In genomic region chr16:8621572-8622314, GRCh38 we compare ENCODE assay signal across 1 cellular context.
TF ChIP-seq lines count a peak whose summit lies in the region.

A gene with protein sequence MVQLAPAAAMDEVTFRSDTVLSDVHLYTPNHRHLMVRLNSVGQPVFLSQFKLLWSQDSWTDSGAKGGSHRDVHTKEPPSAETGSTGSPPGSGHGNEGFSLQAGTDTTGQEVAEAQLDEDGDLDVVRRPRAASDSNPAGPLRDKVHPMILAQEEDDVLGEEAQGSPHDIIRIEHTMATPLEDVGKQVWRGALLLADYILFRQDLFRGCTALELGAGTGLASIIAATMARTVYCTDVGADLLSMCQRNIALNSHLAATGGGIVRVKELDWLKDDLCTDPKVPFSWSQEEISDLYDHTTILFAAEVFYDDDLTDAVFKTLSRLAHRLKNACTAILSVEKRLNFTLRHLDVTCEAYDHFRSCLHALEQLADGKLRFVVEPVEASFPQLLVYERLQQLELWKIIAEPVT (plus strand): TSS chr16:8621698. CDS start chr16:8625666, 3,968 bp downstream.

TF ChIP-seq in HepG2, 621 proteins besides CTCF, POLR2A, EP300 and RAD21 (continued from another document and continues in another):
- TF ChIP-seq, protein P1, sequence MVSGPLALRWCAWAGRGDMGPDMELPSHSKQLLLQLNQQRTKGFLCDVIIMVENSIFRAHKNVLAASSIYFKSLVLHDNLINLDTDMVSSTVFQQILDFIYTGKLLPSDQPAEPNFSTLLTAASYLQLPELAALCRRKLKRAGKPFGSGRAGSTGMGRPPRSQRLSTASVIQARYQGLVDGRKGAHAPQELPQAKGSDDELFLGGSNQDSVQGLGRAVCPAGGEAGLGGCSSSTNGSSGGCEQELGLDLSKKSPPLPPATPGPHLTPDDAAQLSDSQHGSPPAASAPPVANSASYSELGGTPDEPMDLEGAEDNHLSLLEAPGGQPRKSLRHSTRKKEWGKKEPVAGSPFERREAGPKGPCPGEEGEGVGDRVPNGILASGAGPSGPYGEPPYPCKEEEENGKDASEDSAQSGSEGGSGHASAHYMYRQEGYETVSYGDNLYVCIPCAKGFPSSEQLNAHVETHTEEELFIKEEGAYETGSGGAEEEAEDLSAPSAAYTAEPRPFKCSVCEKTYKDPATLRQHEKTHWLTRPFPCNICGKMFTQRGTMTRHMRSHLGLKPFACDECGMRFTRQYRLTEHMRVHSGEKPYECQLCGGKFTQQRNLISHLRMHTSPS (CRISPR knock-in tag; IDR thresholded peaks at IDR 0.05; ENCODE audit: low read depth), result peak; percentile 68; the same call in 1 of the 2 replicates
- TF ChIP-seq KDM5A (IDR thresholded peaks at IDR 0.05; ENCODE audit: borderline replicate concordance, low read length), result peak; percentile 83
- no peak for TF ChIP-seq DDIT3 (CRISPR knock-in tag; IDR thresholded peaks at IDR 0.05)
- TF ChIP-seq ZBTB49 (CRISPR knock-in tag; IDR thresholded peaks at IDR 0.05; ENCODE audit: borderline replicate concordance), result peak; percentile 48; the same call in 1 of the 2 replicates
- TF ChIP-seq ZNF703 (CRISPR knock-in tag; IDR thresholded peaks at IDR 0.05; ENCODE audit: borderline replicate concordance), result 0 out of 2 replicates have a peak, but pooled peaks have one; percentile 76
- peak; percentile 63; the same call in 1 of the 2 replicates for TF ChIP-seq NFATC3 (CRISPR knock-in tag; IDR thresholded peaks at IDR 0.05)
- no peak for TF ChIP-seq PBX2 (CRISPR knock-in tag; IDR thresholded peaks at IDR 0.05)
- TF ChIP-seq SRF (IDR thresholded peaks at IDR 0.05; ENCODE audit: low read depth, low read length), result no peak
- peak; percentile 73; the same call in 1 of the 2 replicates for TF ChIP-seq NCOA2 (CRISPR knock-in tag; IDR thresholded peaks at IDR 0.05)
- no peak for TF ChIP-seq ZNF749 (CRISPR knock-in tag; IDR thresholded peaks at IDR 0.05; ENCODE audit: borderline replicate concordance)
- peak; percentile 95; the same call in 1 of the 2 replicates for TF ChIP-seq ZNF256 (CRISPR knock-in tag; conservative IDR thresholded peaks at IDR 0.05)
- TF ChIP-seq JARID2 (CRISPR knock-in tag; IDR thresholded peaks at IDR 0.05; ENCODE audit: insufficient replicate concordance), result peak; percentile 91
- 0 out of 2 replicates have a peak, but pooled peaks have one; percentile 66 for TF ChIP-seq MLLT10 (CRISPR knock-in tag; IDR thresholded peaks at IDR 0.05)
- peak; percentile 68; the same call in 1 of the 2 replicates for TF ChIP-seq ZNF205 (CRISPR knock-in tag; IDR thresholded peaks at IDR 0.05)
- no peak for TF ChIP-seq HDAC6 (IDR thresholded peaks at IDR 0.05; ENCODE audit: low read depth, low read length)
- no peak for TF ChIP-seq ZNF101 (CRISPR knock-in tag; IDR thresholded peaks at IDR 0.05; ENCODE audit: borderline replicate concordance, low read depth)
- peak; percentile 66 for TF ChIP-seq PPARG (CRISPR knock-in tag; conservative IDR thresholded peaks at IDR 0.05)
- 0 out of 2 replicates have a peak, but pooled peaks have one; percentile 27 for TF ChIP-seq ZBTB7A (CRISPR knock-in tag; IDR thresholded peaks at IDR 0.05)
- no peak for TF ChIP-seq SMC3 (IDR thresholded peaks at IDR 0.05; ENCODE audit: low read length)
- 0 out of 2 replicates have a peak, but pooled peaks have one; percentile 30 for TF ChIP-seq KLF12 (CRISPR knock-in tag; IDR thresholded peaks at IDR 0.05; ENCODE audit: borderline replicate concordance)
- peak; percentile 97 for TF ChIP-seq RBFOX2 (IDR thresholded peaks at IDR 0.05; ENCODE audit: low read depth, low read length)
- TF ChIP-seq, protein P2, sequence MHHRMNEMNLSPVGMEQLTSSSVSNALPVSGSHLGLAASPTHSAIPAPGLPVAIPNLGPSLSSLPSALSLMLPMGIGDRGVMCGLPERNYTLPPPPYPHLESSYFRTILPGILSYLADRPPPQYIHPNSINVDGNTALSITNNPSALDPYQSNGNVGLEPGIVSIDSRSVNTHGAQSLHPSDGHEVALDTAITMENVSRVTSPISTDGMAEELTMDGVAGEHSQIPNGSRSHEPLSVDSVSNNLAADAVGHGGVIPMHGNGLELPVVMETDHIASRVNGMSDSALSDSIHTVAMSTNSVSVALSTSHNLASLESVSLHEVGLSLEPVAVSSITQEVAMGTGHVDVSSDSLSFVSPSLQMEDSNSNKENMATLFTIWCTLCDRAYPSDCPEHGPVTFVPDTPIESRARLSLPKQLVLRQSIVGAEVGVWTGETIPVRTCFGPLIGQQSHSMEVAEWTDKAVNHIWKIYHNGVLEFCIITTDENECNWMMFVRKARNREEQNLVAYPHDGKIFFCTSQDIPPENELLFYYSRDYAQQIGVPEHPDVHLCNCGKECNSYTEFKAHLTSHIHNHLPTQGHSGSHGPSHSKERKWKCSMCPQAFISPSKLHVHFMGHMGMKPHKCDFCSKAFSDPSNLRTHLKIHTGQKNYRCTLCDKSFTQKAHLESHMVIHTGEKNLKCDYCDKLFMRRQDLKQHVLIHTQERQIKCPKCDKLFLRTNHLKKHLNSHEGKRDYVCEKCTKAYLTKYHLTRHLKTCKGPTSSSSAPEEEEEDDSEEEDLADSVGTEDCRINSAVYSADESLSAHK (CRISPR knock-in tag; IDR thresholded peaks at IDR 0.05; ENCODE audit: borderline replicate concordance), result no peak
- no peak for TF ChIP-seq PRPF4 (IDR thresholded peaks at IDR 0.05; ENCODE audit: low read depth, low read length, poor library complexity, severe bottlenecking)
- peak; percentile 74 for TF ChIP-seq ZBTB7B (CRISPR knock-in tag; IDR thresholded peaks at IDR 0.05)
- TF ChIP-seq SIX1 (CRISPR knock-in tag; IDR thresholded peaks at IDR 0.05; ENCODE audit: borderline replicate concordance), result 0 out of 2 replicates have a peak, but pooled peaks have one; percentile 33
- peak; percentile 54; the same call in 1 of the 2 replicates for TF ChIP-seq HMG20B (CRISPR knock-in tag; conservative IDR thresholded peaks at IDR 0.05)
- peak; percentile 71; the same call in 1 of the 2 replicates for TF ChIP-seq ZNF710 (CRISPR knock-in tag; IDR thresholded peaks at IDR 0.05; ENCODE audit: borderline replicate concordance)
- 0 out of 2 replicates have a peak, but pooled peaks have one; percentile 44 for TF ChIP-seq CREM (IDR thresholded peaks at IDR 0.05)
- no peak for TF ChIP-seq CREM (CRISPR knock-in tag; IDR thresholded peaks at IDR 0.05)
- peak; percentile 22; the same call in 1 of the 2 replicates for TF ChIP-seq ZNF572 (CRISPR knock-in tag; IDR thresholded peaks at IDR 0.05)
- TF ChIP-seq MED8 (CRISPR knock-in tag; IDR thresholded peaks at IDR 0.05; ENCODE audit: insufficient replicate concordance), result peak; percentile 68
- TF ChIP-seq KDM5B (CRISPR knock-in tag; IDR thresholded peaks at IDR 0.05; ENCODE audit: borderline replicate concordance), result peak; percentile 91
- TF ChIP-seq, protein P3, sequence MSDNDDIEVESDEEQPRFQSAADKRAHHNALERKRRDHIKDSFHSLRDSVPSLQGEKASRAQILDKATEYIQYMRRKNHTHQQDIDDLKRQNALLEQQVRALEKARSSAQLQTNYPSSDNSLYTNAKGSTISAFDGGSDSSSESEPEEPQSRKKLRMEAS (IDR thresholded peaks at IDR 0.05), result peak; percentile 84; the same call in 1 of the 2 replicates
- peak; percentile 53; the same call in 1 of the 2 replicates for TF ChIP-seq ELF1 (CRISPR knock-in tag; IDR thresholded peaks at IDR 0.05)
- peak; percentile 50; the same call in 1 of the 2 replicates for TF ChIP-seq GLI4 (CRISPR knock-in tag; IDR thresholded peaks at IDR 0.05; ENCODE audit: borderline replicate concordance)
- no peak for TF ChIP-seq MTF2 (CRISPR knock-in tag; IDR thresholded peaks at IDR 0.05; ENCODE audit: borderline replicate concordance)
- TF ChIP-seq MATR3 (CRISPR knock-in tag; IDR thresholded peaks at IDR 0.05), result no peak
- peak; percentile 40 for TF ChIP-seq HMG20A (CRISPR knock-in tag; IDR thresholded peaks at IDR 0.05; ENCODE audit: borderline replicate concordance)
- TF ChIP-seq KDM2A (CRISPR knock-in tag; IDR thresholded peaks at IDR 0.05; ENCODE audit: borderline replicate concordance, low read depth), result peak; percentile 90
- no peak for TF ChIP-seq ZNF577 (CRISPR knock-in tag; IDR thresholded peaks at IDR 0.05; ENCODE audit: borderline replicate concordance, low read depth)
- TF ChIP-seq TBL1XR1 (IDR thresholded peaks at IDR 0.05; ENCODE audit: borderline replicate concordance, low read length, partially characterized antibody), result peak; percentile 51
- TF ChIP-seq, protein P4, sequence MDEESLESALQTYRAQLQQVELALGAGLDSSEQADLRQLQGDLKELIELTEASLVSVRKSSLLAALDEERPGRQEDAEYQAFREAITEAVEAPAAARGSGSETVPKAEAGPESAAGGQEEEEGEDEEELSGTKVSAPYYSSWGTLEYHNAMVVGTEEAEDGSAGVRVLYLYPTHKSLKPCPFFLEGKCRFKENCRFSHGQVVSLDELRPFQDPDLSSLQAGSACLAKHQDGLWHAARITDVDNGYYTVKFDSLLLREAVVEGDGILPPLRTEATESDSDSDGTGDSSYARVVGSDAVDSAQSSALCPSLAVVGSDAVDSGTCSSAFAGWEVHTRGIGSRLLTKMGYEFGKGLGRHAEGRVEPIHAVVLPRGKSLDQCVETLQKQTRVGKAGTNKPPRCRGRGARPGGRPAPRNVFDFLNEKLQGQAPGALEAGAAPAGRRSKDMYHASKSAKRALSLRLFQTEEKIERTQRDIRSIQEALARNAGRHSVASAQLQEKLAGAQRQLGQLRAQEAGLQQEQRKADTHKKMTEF (CRISPR knock-in tag; IDR thresholded peaks at IDR 0.05), result peak; percentile 92; the same call in 1 of the 2 replicates
- TF ChIP-seq FOXA1 (IDR thresholded peaks at IDR 0.05), result no peak
- TF ChIP-seq FOXA1 (CRISPR knock-in tag; IDR thresholded peaks at IDR 0.05), result peak; percentile 46
- peak; percentile 74; the same call in 1 of the 2 replicates for TF ChIP-seq TBP (CRISPR knock-in tag; IDR thresholded peaks at IDR 0.05)
- TF ChIP-seq ATF3 (CRISPR knock-in tag; IDR thresholded peaks at IDR 0.05), result 0 out of 2 replicates have a peak, but pooled peaks have one; percentile 41
- peak; percentile 88 for TF ChIP-seq GATAD1 (CRISPR knock-in tag; IDR thresholded peaks at IDR 0.05)
- TF ChIP-seq ZFP41 (CRISPR knock-in tag; IDR thresholded peaks at IDR 0.05; ENCODE audit: borderline replicate concordance), result no peak; the same call in 1 of the 2 replicates
- peak; percentile 56; the same call in 1 of the 2 replicates for TF ChIP-seq SIX4 (CRISPR knock-in tag; IDR thresholded peaks at IDR 0.05)
- TF ChIP-seq PBX3 (CRISPR knock-in tag; IDR thresholded peaks at IDR 0.05; ENCODE audit: borderline replicate concordance), result 0 out of 2 replicates have a peak, but pooled peaks have one; percentile 66
- TF ChIP-seq ZNF484 (CRISPR knock-in tag; IDR thresholded peaks at IDR 0.05; ENCODE audit: borderline replicate concordance, low read depth), result no peak
- TF ChIP-seq ZNF510 (CRISPR knock-in tag; IDR thresholded peaks at IDR 0.05; ENCODE audit: low read depth), result 0 out of 2 replicates have a peak, but pooled peaks have one; percentile 34
- no peak for TF ChIP-seq ATM (IDR thresholded peaks at IDR 0.05; ENCODE audit: borderline replicate concordance)
- no peak for TF ChIP-seq ZNF761 (CRISPR knock-in tag; conservative IDR thresholded peaks at IDR 0.05)
- peak; percentile 35 for TF ChIP-seq NFYC (CRISPR knock-in tag; IDR thresholded peaks at IDR 0.05)
